Comparison of ENCODE assay signal across 8 cellular contexts in genomic region chr1:212794561-212795014, GRCh38. TPM values are rescaled to one million over a fixed set of nuclear protein-coding genes. Genes with fewer than 3 reads are reported as not detected.
DNase-seq lines count a peak whose midpoint lies in the region; ATAC-seq and TF ChIP-seq lines count a peak whose summit lies in the region.

No MANE protein-coding gene starts in this region.

- WGBS in thymus, result 89% methylated on average over 1 of the region's 1 CpG

- CTCF ChIA-PET in activated CD4-positive, alpha-beta memory T cell treated with anti-CD3 and anti-CD28 coated beads, Interleukin-2, amount 10 ng/mL, durations not matched to agents 7 days and 5 days (lab: Charles Lee), result interaction anchor here (0.9 to 2.1 kb wide), 8 partner anchors 10 to 227 kb away, joined by 3 to 8 read pairs (median 4); partner anchors contain the start of gene FLVCR1

- H3K27me3 ChIP-seq in DOHH2 (ENCODE audit: control insufficient read depth, low read length) (no peaks in the 10 kb centered on the region), thymus (ENCODE audit: control insufficient read depth, insufficient read depth) (no peaks in the 10 kb centered on the region), MG63 (no peaks in the 10 kb centered on the region)

- peaks cover 18% of the 10 kb centered on the region for H3F3A ChIP-seq in DOHH2 (ENCODE audit: control insufficient read depth, insufficient read depth)

- H3K36me3 Mint-ChIP-seq in activated CD4-positive, alpha-beta memory T cell treated with anti-CD3 and anti-CD28 coated beads, Interleukin-2, amount 10 ng/mL, durations not matched to agents 7 days and 5 days (ENCODE audit: low read depth), result peaks cover 41% of the 10 kb centered on the region

- POLR2A ChIA-PET in activated CD4-positive, alpha-beta memory T cell treated with anti-CD3 and anti-CD28 coated beads, Interleukin-2, amount 10 ng/mL, durations not matched to agents 7 days and 5 days (lab: Charles Lee), result interaction anchor here (0.8 to 1.9 kb wide), 4 partner anchors 11 to 236 kb away, joined by 3 to 10 read pairs (median 6); partner anchors contain the start of genes ATF3 and FLVCR1

- peak overlapping the region; percentile 86 for H3K4me2 ChIP-seq in DOHH2 (ENCODE audit: low read length)

- H3K27ac ChIP-seq in DOHH2 (ENCODE audit: low read depth, low read length) (peak overlapping the region; percentile 89), thymus (ENCODE audit: low read depth) (peak overlapping the region; percentile 43)

- H3K9me2 ChIP-seq in DOHH2 (replicated peaks; ENCODE audit: control insufficient read depth, low read length), result no peaks in the 10 kb centered on the region

- peaks cover 38% of the 10 kb centered on the region for H3K79me2 ChIP-seq in DOHH2 (ENCODE audit: control insufficient read depth, low read length)

- no peak for TF ChIP-seq CTCF in DOHH2 (IDR thresholded peaks at IDR 0.05; ENCODE audit: low read depth, low read length, poor library complexity, severe bottlenecking)

- H3K4me1 ChIP-seq in DOHH2 (ENCODE audit: control insufficient read depth, low read length) (peaks cover 63% of the 10 kb centered on the region), thymus (ENCODE audit: control insufficient read depth, insufficient read depth, low read length) (peaks cover 2% of the 10 kb centered on the region)

- peak overlapping the region; percentile 7 for H3K4me3 Mint-ChIP-seq in activated CD4-positive, alpha-beta memory T cell treated with anti-CD3 and anti-CD28 coated beads, Interleukin-2, amount 10 ng/mL, durations not matched to agents 7 days and 5 days

- peaks cover 4% of the 10 kb centered on the region for H3K9me3 Mint-ChIP-seq in activated CD4-positive, alpha-beta memory T cell treated with anti-CD3 and anti-CD28 coated beads, Interleukin-2, amount 10 ng/mL, durations not matched to agents 7 days and 5 days

- H3K27me3 Mint-ChIP-seq in activated CD4-positive, alpha-beta memory T cell treated with anti-CD3 and anti-CD28 coated beads, Interleukin-2, amount 10 ng/mL, durations not matched to agents 7 days and 5 days, result no peaks in the 10 kb centered on the region

- ATAC-seq in GM19452 (IDR thresholded peaks at IDR 0.05; ENCODE audit: unreplicated experiment) (peak; percentile 81), HG03432 (IDR thresholded peaks at IDR 0.05; ENCODE audit: unreplicated experiment) (peak; percentile 79)

- H4K20me1 ChIP-seq in DOHH2 (ENCODE audit: control insufficient read depth, insufficient read depth, low read depth, low read length), result no peaks in the 10 kb centered on the region

- H3K4me3 ChIP-seq in DOHH2 (ENCODE audit: low read length) (peak overlapping the region; percentile 89), thymus (ENCODE audit: low read length) (no peak overlapping the region), MG63 (no peak overlapping the region)

- peaks cover 35% of the 10 kb centered on the region for H3K36me3 ChIP-seq in DOHH2 (ENCODE audit: control insufficient read depth, low read length)
- H3K36me3 ChIP-seq in thymus (ENCODE audit: control insufficient read depth, insufficient read depth), result peaks cover 8% of the 10 kb centered on the region
- H3K36me3 ChIP-seq in MG63, result no peaks in the 10 kb centered on the region; the same call in 1 of the 2 replicates

- H3K4me1 Mint-ChIP-seq in activated CD4-positive, alpha-beta memory T cell treated with anti-CD3 and anti-CD28 coated beads, Interleukin-2, amount 10 ng/mL, durations not matched to agents 7 days and 5 days, result peaks cover 47% of the 10 kb centered on the region

- H3K27ac Mint-ChIP-seq in activated CD4-positive, alpha-beta memory T cell treated with anti-CD3 and anti-CD28 coated beads, Interleukin-2, amount 10 ng/mL, durations not matched to agents 7 days and 5 days, result peak overlapping the region; percentile 76

- H3K9me3 ChIP-seq in DOHH2 (ENCODE audit: control insufficient read depth, insufficient read depth, low read length) (no peaks in the 10 kb centered on the region), thymus (ENCODE audit: control insufficient read depth) (no peaks in the 10 kb centered on the region), MG63 (no peaks in the 10 kb centered on the region)

- DNase-seq in activated CD4-positive, alpha-beta memory T cell treated with anti-CD3 and anti-CD28 coated beads, Interleukin-2, amount 10 ng/mL, durations not matched to agents 7 days and 5 days, result no peak
- no peak for DNase-seq in activated CD8-positive, alpha-beta memory T cell treated with anti-CD3 and anti-CD28 coated beads, Interleukin-2, amount 50 U/mL, for 4 hours
- DNase-seq in MG63 (no peak), HPDE6-E6E7 (ENCODE audit: extremely low spot score) (no peak)

RNA-seq across cellular contexts. Expression of gene TATDN3, which starts 2.9 kb away (rescaled TPM):
- 10 to 100 TPM; 18.6 to 20.2 TPM for total RNA-seq in activated CD4-positive, alpha-beta memory T cell treated with anti-CD3 and anti-CD28 coated beads, Interleukin-2, amount 10 ng/mL, durations not matched to agents 7 days and 5 days
- 19.1 TPM for polyA plus RNA-seq in thymus
- total RNA-seq in MG63 (2014; rRNA removed; shearing (Covaris generic); ENCODE audit: low replicate concordance), result 15.6 and 19.5 TPM in 2 replicates

RNA-seq across cellular contexts. Expression of gene NSL1, which starts 3.0 kb away (rescaled TPM):
- 10 to 100 TPM; 36.4 to 38.1 TPM for total RNA-seq in activated CD4-positive, alpha-beta memory T cell treated with anti-CD3 and anti-CD28 coated beads, Interleukin-2, amount 10 ng/mL, durations not matched to agents 7 days and 5 days
- polyA plus RNA-seq in thymus, result 23.8 TPM
- 69.0 and 100 TPM in 2 replicates for total RNA-seq in MG63 (2014; rRNA removed; shearing (Covaris generic); ENCODE audit: low replicate concordance)

RNA-seq across cellular contexts. Expression of gene SPATA45, which starts 52.9 kb away (rescaled TPM):
- not detected for total RNA-seq in activated CD4-positive, alpha-beta memory T cell treated with anti-CD3 and anti-CD28 coated beads, Interleukin-2, amount 10 ng/mL, durations not matched to agents 7 days and 5 days
- 0.18 TPM for polyA plus RNA-seq in thymus
- total RNA-seq in MG63 (2014; rRNA removed; shearing (Covaris generic); ENCODE audit: low replicate concordance), result not detected in 2 replicates
